In the genomic region with DNA sequence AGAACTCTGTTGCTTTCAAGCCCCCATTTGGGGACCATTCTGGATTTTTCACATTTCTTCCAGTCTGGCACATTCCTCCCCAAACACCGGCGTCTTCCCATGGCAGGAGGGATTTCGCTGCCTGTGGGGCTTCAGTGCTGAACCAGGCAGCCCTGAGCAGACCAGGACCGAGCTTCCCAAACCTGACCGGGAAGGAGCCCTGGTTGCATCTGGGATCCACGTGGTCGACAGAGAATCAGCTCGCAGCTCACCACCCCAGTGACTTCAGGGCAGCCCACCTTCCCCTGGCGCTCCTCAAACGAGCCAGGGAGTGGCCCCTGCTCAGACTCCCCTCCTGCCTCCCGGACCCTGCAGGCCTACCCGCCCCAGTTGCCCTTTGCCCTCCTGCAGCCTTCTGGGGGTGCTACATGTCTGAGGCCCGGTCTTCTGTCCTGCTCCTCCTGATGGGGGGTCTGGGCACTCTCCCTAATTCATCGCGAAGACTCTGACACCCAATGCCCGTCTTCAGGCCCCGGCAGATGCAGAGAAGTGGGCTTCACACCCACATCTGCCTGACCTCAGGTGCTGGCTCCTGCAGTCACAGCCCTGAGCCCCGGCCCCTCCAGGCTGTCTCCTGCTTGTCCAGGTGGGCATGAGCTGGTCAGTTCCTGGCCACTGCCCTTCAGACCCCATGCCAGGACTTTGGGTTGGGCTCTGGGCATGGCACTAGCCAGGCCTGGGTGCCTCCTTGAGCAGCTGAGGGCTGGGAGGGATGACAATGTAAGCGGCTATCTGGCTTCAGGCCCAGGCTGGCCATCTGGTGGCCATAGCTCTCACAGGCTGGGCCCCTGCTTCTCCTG, we compare ENCODE assay signal across 8 cellular contexts. TPM values are rescaled to one million over a fixed set of nuclear protein-coding genes. Genes with fewer than 3 reads are reported as not detected.
A peak's percentile ranks its signal among the peaks of the same experiment; 100 is the strongest.
DNase-seq lines count a peak whose midpoint lies in the region; ATAC-seq and TF ChIP-seq lines count a peak whose summit lies in the region.

No MANE protein-coding gene starts in this region.

- H3K36me3 ChIP-seq in kidney epithelial cell (ENCODE audit: control insufficient read depth, insufficient read depth, low read length) (no peaks in the 10 kb centered on the region), upper lobe of left lung (no peaks in the 10 kb centered on the region)

- TF ChIP-seq CTCF in kidney epithelial cell (IDR thresholded peaks at IDR 0.05; ENCODE audit: insufficient read depth, low read length, poor library complexity, severe bottlenecking) (no peak), upper lobe of left lung (IDR thresholded peaks at IDR 0.05) (no peak)

- peak overlapping the region in 3 of 4 donors; percentile 60 to 76 (median 66) for H3K27ac ChIP-seq in upper lobe of left lung

- ATAC-seq in upper lobe of left lung (ENCODE audit: low FRiP score in 2 of 2) (no peak), HG02763 (IDR thresholded peaks at IDR 0.05; ENCODE audit: unreplicated experiment) (no peak), GM21367 (IDR thresholded peaks at IDR 0.05; ENCODE audit: unreplicated experiment) (no peak)

- H3K4me1 ChIP-seq in upper lobe of left lung, result peaks cover 21 to 30% (median 23%) of the 10 kb centered on the region in 4 donors

- no peak for DNase-seq in activated naive CD4-positive, alpha-beta T cell treated with anti-CD3 and anti-CD28 coated beads, Interleukin-2, amount 50 U/mL, for 16 hours
- DNase-seq in activated naive CD8-positive, alpha-beta T cell treated with anti-CD3 and anti-CD28 coated beads for 36 hours, result no peak
- DNase-seq in kidney epithelial cell (ENCODE audit: low read depth) (no peak), upper lobe of left lung (no peak), COLO668 (lab: John Stamatoyannopoulos, UW; ENCODE audit: unreplicated experiment) (no peak)

- peak overlapping the region; percentile 74 for H3K27ac Mint-ChIP-seq in activated naive CD4-positive, alpha-beta T cell treated with anti-CD3 and anti-CD28 coated beads, Interleukin-2, amount 50 U/mL, for 24 hours
- H3K27ac Mint-ChIP-seq in activated naive CD8-positive, alpha-beta T cell treated with anti-CD3 and anti-CD28 coated beads for 36 hours, result no peak overlapping the region

- H3K9me3 Mint-ChIP-seq in activated naive CD4-positive, alpha-beta T cell treated with anti-CD3 and anti-CD28 coated beads, Interleukin-2, amount 50 U/mL, for 24 hours, result no peaks in the 10 kb centered on the region
- no peaks in the 10 kb centered on the region for H3K9me3 Mint-ChIP-seq in activated naive CD8-positive, alpha-beta T cell treated with anti-CD3 and anti-CD28 coated beads for 36 hours

- no peaks in the 10 kb centered on the region for H3K36me3 Mint-ChIP-seq in activated naive CD4-positive, alpha-beta T cell treated with anti-CD3 and anti-CD28 coated beads, Interleukin-2, amount 50 U/mL, for 24 hours
- H3K36me3 Mint-ChIP-seq in activated naive CD8-positive, alpha-beta T cell treated with anti-CD3 and anti-CD28 coated beads for 36 hours, result no peaks in the 10 kb centered on the region

- peaks cover 8% of the 10 kb centered on the region for H3K4me1 Mint-ChIP-seq in activated naive CD4-positive, alpha-beta T cell treated with anti-CD3 and anti-CD28 coated beads, Interleukin-2, amount 50 U/mL, for 24 hours
- H3K4me1 Mint-ChIP-seq in activated naive CD8-positive, alpha-beta T cell treated with anti-CD3 and anti-CD28 coated beads for 36 hours, result peaks cover 14% of the 10 kb centered on the region

- no peaks in the 10 kb centered on the region for H3K27me3 Mint-ChIP-seq in activated naive CD4-positive, alpha-beta T cell treated with anti-CD3 and anti-CD28 coated beads, Interleukin-2, amount 50 U/mL, for 24 hours
- no peaks in the 10 kb centered on the region for H3K27me3 Mint-ChIP-seq in activated naive CD8-positive, alpha-beta T cell treated with anti-CD3 and anti-CD28 coated beads for 36 hours

- H3K4me3 ChIP-seq in kidney epithelial cell (ENCODE audit: low read depth, low read length) (peak overlapping the region; percentile 52), upper lobe of left lung (peak overlapping the region in 3 of 4 donors; percentile 59 to 66 (median 64))

- no peaks in the 10 kb centered on the region for H3K9me3 ChIP-seq in upper lobe of left lung

- H3K27me3 ChIP-seq in kidney epithelial cell (ENCODE audit: control insufficient read depth, insufficient read depth, low read length) (peaks cover 16% of the 10 kb centered on the region), upper lobe of left lung (no peaks in the 10 kb centered on the region)

- 75 to 85% methylated on average over 10 to 19 of the region's 19 CpGs for WGBS in upper lobe of left lung, 2 donors

- H3K4me3 Mint-ChIP-seq in activated naive CD4-positive, alpha-beta T cell treated with anti-CD3 and anti-CD28 coated beads, Interleukin-2, amount 50 U/mL, for 24 hours, result peak overlapping the region; percentile 85
- H3K4me3 Mint-ChIP-seq in activated naive CD8-positive, alpha-beta T cell treated with anti-CD3 and anti-CD28 coated beads for 36 hours, result peak overlapping the region; percentile 75

- TF ChIP-seq POLR2A in upper lobe of left lung (IDR thresholded peaks at IDR 0.05), result no peak

- no peak for TF ChIP-seq EP300 in upper lobe of left lung (IDR thresholded peaks at IDR 0.05)

RNA-seq across cellular contexts. Expression of a gene that starts 26.2 kb away (rescaled TPM):
- not detected for total RNA-seq in activated naive CD8-positive, alpha-beta T cell treated with anti-CD3 and anti-CD28 coated beads for 36 hours
- not detected in 2 replicates for total RNA-seq in kidney epithelial cell
- total RNA-seq in upper lobe of left lung, result not detected

RNA-seq across cellular contexts. Expression of a gene that starts 54.0 kb away (rescaled TPM):
- total RNA-seq in activated naive CD8-positive, alpha-beta T cell treated with anti-CD3 and anti-CD28 coated beads for 36 hours, result 10 to 100 TPM; 24.1 to 30.5 TPM
- total RNA-seq in kidney epithelial cell (40.2 and 47.0 TPM in 2 replicates), upper lobe of left lung (10 to 100 TPM; 26.7 to 62.9 (median 35.1) TPM)

RNA-seq across cellular contexts. Expression of a gene that starts 54.2 kb away (rescaled TPM):
- total RNA-seq in activated naive CD8-positive, alpha-beta T cell treated with anti-CD3 and anti-CD28 coated beads for 36 hours, result 10 to 100 TPM; 24.1 to 27.9 TPM
- 25.2 and 27.7 TPM in 2 replicates for total RNA-seq in kidney epithelial cell
- 10 to 100 TPM; 12.6 to 27.2 (median 20.0) TPM for total RNA-seq in upper lobe of left lung
